In the genomic region with DNA sequence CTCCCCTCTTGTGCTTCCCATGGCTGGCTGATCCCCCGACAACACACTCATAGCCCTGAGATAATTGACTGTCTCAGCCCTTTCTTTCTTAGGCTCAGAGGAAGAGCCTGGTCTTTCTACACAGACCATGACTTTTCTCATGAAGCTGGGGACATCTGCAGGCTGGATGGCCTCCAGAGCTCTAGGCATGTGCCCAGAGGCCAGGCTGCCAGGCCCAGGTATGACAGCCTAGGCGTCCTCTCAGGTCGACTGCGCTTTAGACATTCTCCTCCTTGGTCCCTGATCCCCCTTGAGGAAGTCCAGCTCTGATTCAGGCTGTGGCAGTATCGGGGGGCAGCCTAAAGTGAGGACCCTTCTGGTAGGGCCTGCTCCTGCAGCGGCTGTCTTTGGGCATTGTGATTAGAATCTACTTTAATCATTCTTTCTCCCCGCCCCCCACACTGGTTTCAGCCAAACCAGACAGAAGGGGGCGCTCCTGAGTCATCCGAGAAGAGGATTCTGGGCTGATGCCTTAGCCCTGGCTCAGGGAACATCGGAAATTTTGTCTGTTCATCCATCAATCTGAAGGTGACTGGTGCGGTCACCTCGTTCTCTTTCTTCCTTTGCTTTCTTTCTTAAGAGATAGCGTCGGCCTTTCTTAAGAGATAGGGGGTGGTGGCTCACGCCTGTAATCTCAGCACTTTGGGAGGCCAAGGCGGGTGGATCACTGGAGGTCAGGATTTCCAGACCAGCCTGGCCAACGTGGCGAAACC, we compare ENCODE assay signal across 8 cellular contexts.
A peak's percentile ranks its signal among the peaks of the same experiment; 100 is the strongest.
DNase-seq lines count a peak whose midpoint lies in the region; ATAC-seq and TF ChIP-seq lines count a peak whose summit lies in the region.

No MANE protein-coding gene starts in this region.

- peaks cover 6% of the 10 kb centered on the region for H3K4me1 ChIP-seq in left ventricle myocardium inferior

- no peaks in the 10 kb centered on the region for H3F3A ChIP-seq in SU-DHL-6 (ENCODE audit: insufficient read depth)

- H3K9me3 ChIP-seq in SU-DHL-6 (ENCODE audit: insufficient read depth, low read length): no peaks in the 10 kb centered on the region
- no peaks in the 10 kb centered on the region for H3K9me3 ChIP-seq in left ventricle myocardium inferior (replicated peaks)

- no peaks in the 10 kb centered on the region for H3K79me2 ChIP-seq in SU-DHL-6 (ENCODE audit: insufficient read depth, low read length)

- no peak overlapping the region for H3K9ac ChIP-seq in SU-DHL-6 (ENCODE audit: low read length)

- intact Hi-C loops in left ventricle myocardium inferior (cut with micrococcal nuclease): no loop called here

- H2AFZ ChIP-seq in SU-DHL-6 (ENCODE audit: low read depth, low read length, severe bottlenecking): no peak overlapping the region

- no peaks in the 10 kb centered on the region for H3K36me3 ChIP-seq in SU-DHL-6 (ENCODE audit: low read length)
- H3K36me3 ChIP-seq in left ventricle myocardium inferior: no peaks in the 10 kb centered on the region

- TF ChIP-seq CTCF in SU-DHL-6 (IDR thresholded peaks at IDR 0.05; ENCODE audit: insufficient read depth, low read length, poor library complexity, severe bottlenecking) (peak; percentile 67), left ventricle myocardium inferior (IDR thresholded peaks at IDR 0.05; ENCODE audit: borderline replicate concordance) (peak; percentile 85)

- ATAC-seq in GM18909 (IDR thresholded peaks at IDR 0.05; ENCODE audit: poor library complexity, unreplicated experiment): no peak

- no peak overlapping the region for H3K4me2 ChIP-seq in SU-DHL-6 (ENCODE audit: low read depth, low read length, poor library complexity, severe bottlenecking)

- H3K27me3 ChIP-seq in SU-DHL-6 (ENCODE audit: low read length) (no peaks in the 10 kb centered on the region), left ventricle myocardium inferior (ENCODE audit: low read depth) (no peaks in the 10 kb centered on the region)

- H3K27ac ChIP-seq in SU-DHL-6 (ENCODE audit: low read depth, low read length): no peak overlapping the region
- H3K27ac ChIP-seq in left ventricle myocardium inferior (replicated peaks): no peak overlapping the region

- no peaks in the 10 kb centered on the region for H4K20me1 ChIP-seq in SU-DHL-6 (ENCODE audit: low read depth, low read length)

- no peaks in the 10 kb centered on the region for H3K9me2 ChIP-seq in SU-DHL-6 (replicated peaks; ENCODE audit: insufficient read depth, low read length)

- DNase-seq in DMS 273 (lab: John Stamatoyannopoulos, UW; ENCODE audit: unreplicated experiment) (peak; percentile 92), Kasumi-1 (lab: John Stamatoyannopoulos, UW) (peak; percentile 75 to 84), left ventricle myocardium inferior (peak; percentile 55), renal cortical epithelial cell (ENCODE audit: low read depth) (peak; percentile 32), GF-D8 (lab: John Stamatoyannopoulos, UW) (no peak)
- DNase-seq in activated naive CD8-positive, alpha-beta T cell treated with anti-CD3 and anti-CD28 coated beads, Interleukin-2, amount 50 U/mL, for 16 hours (ENCODE audit: low read depth, low spot score): peak; percentile 61

- no peak overlapping the region for H3K4me3 ChIP-seq in SU-DHL-6 (ENCODE audit: insufficient read depth, low read length, poor library complexity, severe bottlenecking)
- no peak overlapping the region for H3K4me3 ChIP-seq in left ventricle myocardium inferior
